In genomic region chr1:207923561-207923960, GRCh38 we compare ENCODE assay signal across 17 cellular contexts. TPM values are rescaled to one million over a fixed set of nuclear protein-coding genes. Genes with fewer than 3 reads are reported as not detected.
DNase-seq lines count a peak whose midpoint lies in the region; ATAC-seq, FAIRE-seq and TF ChIP-seq lines count a peak whose summit lies in the region.
"Had no signal": no experiment of that assay in that cellular context is flagged by ENCODE, and none has a peak within 500 bp of the region (broad histone marks: within the 10 kb centered on the region; RNA-seq: fewer than 3 reads in every experiment).

No MANE protein-coding gene starts in this region.

- TF ChIP-seq POLR2A in K562 (conservative IDR thresholded peaks at IDR 0.05): no peak

- 0% methylated on average over 7 of the region's 7 CpGs for WGBS in K562 (ENCODE audit: insufficient coverage, low coverage, missing lambda C conversion rate)

- in situ Hi-C loops in K562 (cut with MboI): no loop called here

- H3K4me1 ChIP-seq in K562 (replicated peaks in 1 of 2; ENCODE audit: control insufficient read depth in 2 of 2, insufficient read depth in 2 of 2, low read length in 2 of 2): peaks cover 6 to 20% of the 10 kb centered on the region in 2 experiments; a peak in 4 of 5 replicates
- peaks cover 45% of the 10 kb centered on the region for H3K4me1 ChIP-seq in upper lobe of right lung

- H2AFZ ChIP-seq in K562 (ENCODE audit: low read depth, low read length): peak overlapping the region; percentile 71

- POLR2A ChIA-PET in K562 (lab: Yijun Ruan, JAX): interaction anchor here (0.7 to 2.8 kb wide), 6 partner anchors 10 to 74 kb away, joined by 3 to 8 read pairs (median 4); partner anchors contain the start of gene CD34

- no peak overlapping the region for H3K9ac ChIP-seq in K562 (ENCODE audit: insufficient read depth in 1 of 2, low read depth in 2 of 2, low read length in 2 of 2)

- CTCF ChIA-PET in K562 (lab: Yijun Ruan, JAX; ENCODE audit: low intra/inter-chr PET ratio): no interaction called here

- no TSS peak for BruUV-seq in K562 (replicated peaks; lab: Mats Ljungman, UMichigan)

- H3K9me3 ChIP-seq in K562 (replicated peaks; ENCODE audit: control insufficient read depth, insufficient read depth, low read depth, low read length) (no peaks in the 10 kb centered on the region), upper lobe of right lung (no peaks in the 10 kb centered on the region)

- ATAC-seq in K562: peak; percentile 96
- peak; percentile 53 for ATAC-seq in left lobe of liver
- ATAC-seq in upper lobe of right lung: peak; percentile 23
- no peak for ATAC-seq in HG03469 (IDR thresholded peaks at IDR 0.05; ENCODE audit: unreplicated experiment)
- ATAC-seq: stimulated activated naive CD8-positive, alpha-beta T cell treated with anti-CD3 and anti-CD28 coated beads, Interleukin-15, Interleukin-2, amounts not matched to agents 100 U/mL and 50 U/mL, for 24 hours had no signal

- peak; percentile 66 to 79 for TF ChIP-seq RAD21 in K562 (CRISPR knock-in tag; conservative IDR thresholded peaks at IDR 0.05 in 1 of 2, IDR thresholded peaks at IDR 0.05 in 1 of 2)

- TF ChIP-seq CTCF in K562 (IDR thresholded peaks at IDR 0.05 in 2 of 3, conservative IDR thresholded peaks at IDR 0.05 in 1 of 3; ENCODE audit: insufficient read depth in 2 of 3, low read depth in 1 of 3, low read length in 3 of 3) (peak in 2 of 3 experiments; percentile 18 to 52; a peak in 3 of 6 replicates), upper lobe of right lung (IDR thresholded peaks at IDR 0.05) (no peak)

- H3K9me1 ChIP-seq in K562 (ENCODE audit: control insufficient read depth, insufficient read depth, low read length): no peaks in the 10 kb centered on the region

- no peaks in the 10 kb centered on the region for H3K79me2 ChIP-seq in K562 (ENCODE audit: control insufficient read depth, insufficient read depth, low read length)

- intact Hi-C loops in K562 (cut with micrococcal nuclease): loop anchor here (1.0 kb wide), 3 partner anchors 38 to 45 kb away; no protein-coding TSS in a partner anchor
- intact Hi-C loops in upper lobe of right lung (cut with DNase I): no loop called here

- DNase-seq in NCI-H82 (lab: John Stamatoyannopoulos, UW): peak; percentile 35
- no peak for DNase-seq in NCI-H82 treated with DMSO at 0.1 percent for 48 hours (lab: John Stamatoyannopoulos, UW; ENCODE audit: unreplicated experiment)
- peak; percentile 36 to 88 (median 68) for DNase-seq in K562 (ENCODE audit: extremely low read depth in 1 of 4, low spot score in 3 of 4)
- DNase-seq in left lobe of liver (ENCODE audit: low spot score): no peak
- DNase-seq in upper lobe of right lung: no peak
- no peak for DNase-seq in NCI-H526 treated with DMSO at 0.1 percent for 48 hours (lab: John Stamatoyannopoulos, UW)
- no peak for DNase-seq in activated T-cell treated with anti-CD3 and anti-CD28 coated beads, Interleukin-2, amount 50 U/mL, for 48 hours
- DNase-seq: CD4-positive, CD25-positive, alpha-beta regulatory T cell; effector CD8-positive, alpha-beta T cell; foreskin fibroblast; NCI-H1092 treated with DMSO at 0.1 percent for 48 hours; small intestine; stimulated activated naive CD8-positive, alpha-beta T cell treated with anti-CD3 and anti-CD28 coated beads, Interleukin-15, Interleukin-2, amounts not matched to agents 100 U/mL and 50 U/mL, for 24 hours had no signal

- no peak overlapping the region for H3K4me3 ChIP-seq in K562
- no peak overlapping the region for H3K4me3 ChIP-seq in upper lobe of right lung

- H3K4me2 ChIP-seq in K562 (ENCODE audit: insufficient read depth, low read length): peak overlapping the region; percentile 37

- H3K27ac ChIP-seq in K562 (ENCODE audit: extremely low read depth, low read depth, low read length): no peak overlapping the region
- H3K27ac ChIP-seq in upper lobe of right lung: no peak overlapping the region
- H3K27ac ChIP-seq: 22Rv1 had no signal

- peak; percentile 90 for FAIRE-seq in K562 (lab: Jason Lieb, UNC)
- FAIRE-seq: bronchial epithelial cell, small intestine had no signal

- no peaks in the 10 kb centered on the region for H3K27me3 ChIP-seq in K562 (ENCODE audit: control insufficient read depth in 2 of 2, insufficient read depth in 2 of 2, low read length in 2 of 2)
- no peaks in the 10 kb centered on the region for H3K27me3 ChIP-seq in upper lobe of right lung

- TF ChIP-seq EP300 in K562 (IDR thresholded peaks at IDR 0.05; ENCODE audit: low read length): peak; percentile 73

- no peaks in the 10 kb centered on the region for H4K20me1 ChIP-seq in K562 (replicated peaks; ENCODE audit: control insufficient read depth, insufficient read depth, low read length)

- H3K36me3 ChIP-seq in K562 (ENCODE audit: control insufficient read depth, insufficient read depth, low read length): no peaks in the 10 kb centered on the region
- H3K36me3 ChIP-seq in upper lobe of right lung: no peaks in the 10 kb centered on the region

TF ChIP-seq in K562, 482 proteins besides CTCF, POLR2A, EP300 and RAD21 (continues in another document):
- peak; percentile 58 for TF ChIP-seq MBD2 (IDR thresholded peaks at IDR 0.05; ENCODE audit: borderline replicate concordance, low read depth)
- TF ChIP-seq ZNF12 (CRISPR knock-in tag; IDR thresholded peaks at IDR 0.05): peak; percentile 45; the same call in 1 of the 2 replicates
- 0 out of 2 replicates have a peak, but pooled peaks have one; percentile 17 for TF ChIP-seq L3MBTL2 (IDR thresholded peaks at IDR 0.05)
- TF ChIP-seq U2AF2 (optimal IDR thresholded peaks at IDR 0.05; ENCODE audit: low read depth, low read length): no peak
- TF ChIP-seq RBM15 (IDR thresholded peaks at IDR 0.05; ENCODE audit: insufficient read depth, low read length): no peak
- peak; percentile 69 for TF ChIP-seq PML (IDR thresholded peaks at IDR 0.05; ENCODE audit: low read length)
- peak; percentile 57; the same call in 1 of the 2 replicates for TF ChIP-seq DMBX1 (CRISPR knock-in tag; IDR thresholded peaks at IDR 0.05; ENCODE audit: borderline replicate concordance)
- TF ChIP-seq IRF1 (CRISPR knock-in tag; IDR thresholded peaks at IDR 0.05; ENCODE audit: borderline replicate concordance): no peak
- TF ChIP-seq MCM7 (IDR thresholded peaks at IDR 0.05): no peak
- TF ChIP-seq ARID1B (IDR thresholded peaks at IDR 0.05): peak; percentile 91
- peak; percentile 68 for TF ChIP-seq CBFA2T2 (conservative IDR thresholded peaks at IDR 0.05)
- TF ChIP-seq SAP30 (IDR thresholded peaks at IDR 0.05; ENCODE audit: borderline replicate concordance, insufficient read depth, low read depth, low read length, poor library complexity, severe bottlenecking): no peak
- TF ChIP-seq BDP1 (IDR thresholded peaks at IDR 0.05; ENCODE audit: insufficient read depth, insufficient read length): no peak
- TF ChIP-seq LEF1 (IDR thresholded peaks at IDR 0.05): peak; percentile 48; the same call in 1 of the 2 replicates
- no peak for TF ChIP-seq ID3 (CRISPR knock-in tag; IDR thresholded peaks at IDR 0.05)
- 0 out of 2 replicates have a peak, but pooled peaks have one; percentile 33 for TF ChIP-seq ID3 (tag; IDR thresholded peaks at IDR 0.05)
- peak; percentile 89 for TF ChIP-seq ETV5 (CRISPR knock-in tag; IDR thresholded peaks at IDR 0.05; ENCODE audit: low read depth)
- TF ChIP-seq CXXC5 (CRISPR knock-in tag; IDR thresholded peaks at IDR 0.05): peak; percentile 91
- no peak for TF ChIP-seq SMC3 (conservative IDR thresholded peaks at IDR 0.05; ENCODE audit: insufficient read depth, low read depth, low read length)
- no peak for TF ChIP-seq NFYB (IDR thresholded peaks at IDR 0.05; ENCODE audit: extremely low read depth, insufficient read length)
- TF ChIP-seq KLF6 (CRISPR knock-in tag; IDR thresholded peaks at IDR 0.05; ENCODE audit: borderline replicate concordance): 0 out of 2 replicates have a peak, but pooled peaks have one; percentile 11
- peak; percentile 76 for TF ChIP-seq TAL1 (IDR thresholded peaks at IDR 0.05)
- peak; percentile 93 for TF ChIP-seq TCF3 (CRISPR knock-in tag; IDR thresholded peaks at IDR 0.05)
- TF ChIP-seq GABPB1 (CRISPR knock-in tag; IDR thresholded peaks at IDR 0.05): 0 out of 2 replicates have a peak, but pooled peaks have one; percentile 33
- peak; percentile 96 for TF ChIP-seq ZBTB7A (IDR thresholded peaks at IDR 0.05; ENCODE audit: borderline replicate concordance, control insufficient read depth, low read depth, low read length)

RNA-seq across cellular contexts. Expression of gene CD34, which starts 12.6 kb away (rescaled TPM):
- total RNA-seq in K562 (2011; cell fraction: chromatin; rRNA removed; ENCODE audit: low replicate concordance): not detected in 2 replicates
- total RNA-seq in K562 (2011; cell fraction: nucleolus; rRNA removed): not detected in 2 replicates
- total RNA-seq in K562 (2011; cell fraction: nucleoplasm; rRNA removed): not detected in 2 replicates
- total RNA-seq in K562 (2014; rRNA removed): not detected in 2 replicates
- total RNA-seq in K562 (2014; rRNA removed; fragmentation: Illumina TruSeq; extraction: Trizol): not detected in 2 replicates
- total RNA-seq in K562 (2015; rRNA removed; fragmentation: Illumina TruSeq; extraction: Trizol): not detected in 2 replicates
- 0.13 TPM in 1 of 2 replicates, not detected in the other for total RNA-seq in K562 (2021)
- 0.03 TPM in 1 of 2 replicates, not detected in the other for polyA plus RNA-seq in K562 (2011; rRNA removed)
- polyA plus RNA-seq in K562 (2011; cell fraction: cytosol; rRNA removed): not detected in 2 replicates
- not detected in 2 replicates for polyA plus RNA-seq in K562 (2011; cell fraction: nucleus; rRNA removed)
- polyA plus RNA-seq in K562 (2012): not detected in 2 replicates
- polyA plus RNA-seq in K562 (2014; fragmentation: Illumina TruSeq; extraction: Trizol): not detected in 2 replicates
- not detected for polyA plus RNA-seq in K562 (2014; fragmentation: Nextera tagmentation; extraction: Ambion mirVana)
- not detected in 2 replicates for polyA plus RNA-seq in K562 (2014; rRNA removed)
- polyA minus RNA-seq in K562 (2011; rRNA and poly(A)+ RNA removed): 0.06 TPM in 1 of 2 replicates, not detected in the other
- polyA minus RNA-seq in K562 (2011; cell fraction: cytosol; rRNA and poly(A)+ RNA removed): not detected in 2 replicates
- not detected in 2 replicates for polyA minus RNA-seq in K562 (2011; cell fraction: nucleus; rRNA and poly(A)+ RNA removed)
- total RNA-seq in left lobe of liver: 1.1 TPM
- 50.7 TPM for total RNA-seq in upper lobe of right lung
- total RNA-seq: bronchial epithelial cell had no signal
- polyA plus RNA-seq: IgD-negative memory B cell had no signal

Comparison
In these comparisons a context has a peak if more than half of its experiments do, and no peak if none do; other contexts are left out.
1. DNase-seq: peak in NCI-H82 (single experiment) and K562 (4 of 4); none in NCI-H82 treated with DMSO at 0.1 percent for 48 hours (single experiment), left lobe of liver (single experiment), upper lobe of right lung (single experiment), NCI-H526 treated with DMSO at 0.1 percent for 48 hours (single experiment) and activated T-cell treated with anti-CD3 and anti-CD28 coated beads, Interleukin-2, amount 50 U/mL, for 48 hours (0 of 2).
2. RNA of gene CD34, which starts 12.6 kb away (total RNA-seq): 50.7 TPM in upper lobe of right lung (single experiment); 1.1 TPM in left lobe of liver (single experiment) and 0.13 TPM in K562; every median in the first group is over 10 times any median in the second.